In the genomic region with DNA sequence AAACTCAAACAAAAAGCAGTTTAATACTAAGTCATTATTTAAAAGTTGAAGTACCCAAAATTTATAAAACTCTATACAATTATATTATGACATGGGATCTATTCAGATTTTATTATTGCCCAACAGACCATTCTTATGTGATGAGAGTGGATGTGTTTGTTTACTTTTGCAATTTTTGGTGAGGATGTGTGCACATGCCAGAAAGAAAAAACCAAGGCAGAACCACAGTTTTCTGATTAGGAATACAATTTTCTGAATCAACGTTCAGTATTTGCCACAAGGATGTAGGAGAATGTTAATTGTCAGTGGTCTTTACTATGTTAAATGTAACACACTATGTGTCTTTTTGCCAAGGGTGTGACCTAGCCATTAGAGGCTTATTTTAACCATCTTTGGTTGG, we compare ENCODE assay signal across 5 cellular contexts. TPM values are rescaled to one million over a fixed set of nuclear protein-coding genes. Genes with fewer than 3 reads are reported as not detected.
A peak's percentile ranks its signal among the peaks of the same experiment; 100 is the strongest.
DNase-seq lines count a peak whose midpoint lies in the region; ATAC-seq and TF ChIP-seq lines count a peak whose summit lies in the region.
"Not testable (repeated sequence)": the region's sequence is repeated elsewhere in the genome, so short reads cannot be mapped to it uniquely, and the experiment has no call there.

No MANE protein-coding gene starts in this region.

- H3K4me1 ChIP-seq in IMR-90 (ENCODE audit: control insufficient read depth, insufficient read depth, low read length); RWPE2 (ENCODE audit: insufficient read depth, poor library complexity, severe bottlenecking); osteoblast (ENCODE audit: insufficient read depth, low read length): not testable (repeated sequence)

- H3K9ac ChIP-seq in IMR-90 (ENCODE audit: low read depth, low read length), result peak overlapping the region; percentile 51; the same call in 1 of the 2 replicates

- H2AK9ac ChIP-seq in IMR-90 (replicated peaks; ENCODE audit: low read depth, low read length, poor library complexity), result not testable (repeated sequence)

- not testable (repeated sequence) for H3K56ac ChIP-seq in IMR-90 (ENCODE audit: extremely low read depth, insufficient read depth, low read length)

- not testable (repeated sequence) for H2BK120ac ChIP-seq in IMR-90 (ENCODE audit: low read depth, low read length)

- not testable (repeated sequence) for H4K5ac ChIP-seq in IMR-90 (ENCODE audit: low read depth, low read length)

- not testable (repeated sequence) for H4K20me1 ChIP-seq in IMR-90 (ENCODE audit: insufficient read depth, low read length); osteoblast (ENCODE audit: insufficient read depth, low read length)

- peak overlapping the region; percentile 62; the same call in 1 of the 2 replicates for H3K4me2 ChIP-seq in IMR-90 (ENCODE audit: low read depth, low read length)
- not testable (repeated sequence) for H3K4me2 ChIP-seq in osteoblast (ENCODE audit: insufficient read depth, low read length)

- H3K36me3 ChIP-seq in IMR-90 (ENCODE audit: control insufficient read depth, insufficient read depth, low read length), result not testable (repeated sequence)
- H3K36me3 ChIP-seq in RWPE2 (ENCODE audit: low read depth) (peaks cover 32% of the 10 kb centered on the region), osteoblast (ENCODE audit: insufficient read depth, low read length) (peaks cover 11% of the 10 kb centered on the region)

- H3K4ac ChIP-seq in IMR-90 (ENCODE audit: low read depth, low read length), result not testable (repeated sequence)

- H3K79me2 ChIP-seq in osteoblast (ENCODE audit: insufficient read depth, low read length), result peaks cover 23% of the 10 kb centered on the region

- not testable (repeated sequence) for TF ChIP-seq POLR2A in IMR-90 (IDR thresholded peaks at IDR 0.05; ENCODE audit: low read depth, low read length)

- not testable (repeated sequence) for H3K27me3 ChIP-seq in IMR-90 (ENCODE audit: control insufficient read depth, insufficient read depth, low read length); RWPE2 (ENCODE audit: insufficient read depth, poor library complexity, severe bottlenecking); osteoblast (ENCODE audit: insufficient read depth, low read length)

- H2BK15ac ChIP-seq in IMR-90 (ENCODE audit: low read depth, low read length), result not testable (repeated sequence)

- in situ Hi-C loops in IMR-90 (cut with MboI; ENCODE audit: low sequenced_read_pairs), result not testable (repeated sequence)

- not testable (repeated sequence) for H4K91ac ChIP-seq in IMR-90 (ENCODE audit: insufficient read depth, low read depth, low read length)

- not testable (repeated sequence) for TF ChIP-seq CTCF in IMR-90 (conservative IDR thresholded peaks at IDR 0.05; ENCODE audit: low read depth, low read length); RWPE2 (IDR thresholded peaks at IDR 0.05; ENCODE audit: poor library complexity, severe bottlenecking); osteoblast (IDR thresholded peaks at IDR 0.05; ENCODE audit: extremely low read depth, low read depth, low read length)

- intact Hi-C loops in IMR-90 (cut with micrococcal nuclease), result not testable (repeated sequence)

- DNase-seq in EH (ENCODE audit: low read depth), result peak; percentile 42
- not testable (repeated sequence) for DNase-seq in IMR-90; RWPE2 (ENCODE audit: low spot score); osteoblast (ENCODE audit: insufficient read length, low spot score, missing footprints)
- peak; percentile 33 for DNase-seq in fibroblast of peridontal ligament (ENCODE audit: extremely low read depth)

- TF ChIP-seq RAD21 in IMR-90 (IDR thresholded peaks at IDR 0.05; ENCODE audit: low read length), result not testable (repeated sequence)

- CTCF ChIA-PET in IMR-90 (lab: Yijun Ruan, JAX), result not testable (repeated sequence)

- ATAC-seq in IMR-90 (ENCODE audit: low read depth) (peak; percentile 54), RWPE2 (ENCODE audit: low read depth) (peak; percentile 25; the same call in 1 of the 3 replicates)

- not testable (repeated sequence) for H3K79me1 ChIP-seq in IMR-90 (ENCODE audit: low read depth in 1 of 2, low read length in 2 of 2)

- H3K27ac ChIP-seq in IMR-90 (ENCODE audit: insufficient read depth, low read length) (peak overlapping the region; percentile 74; the same call in 1 of the 2 replicates), osteoblast (ENCODE audit: low read depth, low read length) (peak overlapping the region; percentile 23)
- H3K27ac ChIP-seq in RWPE2 (ENCODE audit: poor library complexity, severe bottlenecking), result not testable (repeated sequence)

- not testable (repeated sequence) for H2BK5ac ChIP-seq in IMR-90 (ENCODE audit: low read depth, low read length, poor library complexity, severe bottlenecking)

- not testable (repeated sequence) for H3K23ac ChIP-seq in IMR-90 (ENCODE audit: low read depth, low read length)

- dilution Hi-C loops in IMR-90 (cut with HindIII; ENCODE audit: low sequenced_read_pairs, unreplicated experiment), result not testable (repeated sequence)

- H3K9me1 ChIP-seq in IMR-90 (ENCODE audit: insufficient read depth, low read length), result not testable (repeated sequence)

- not testable (repeated sequence) for H2AFZ ChIP-seq in IMR-90 (replicated peaks; ENCODE audit: low read length, poor library complexity); osteoblast (ENCODE audit: low read length)

- WGBS in IMR-90 (ENCODE audit: extremely low coverage in 2 of 2, insufficient read length in 1 of 2), 2 experiments, result no CpG with 5 or more reads among the region's 1 CpG

- H3K9me3 ChIP-seq in IMR-90 (ENCODE audit: control insufficient read depth, insufficient read depth, low read length); RWPE2 (ENCODE audit: severe bottlenecking); osteoblast (ENCODE audit: low read depth, low read length): not testable (repeated sequence)

- H2BK20ac ChIP-seq in IMR-90 (ENCODE audit: low read depth, low read length), result not testable (repeated sequence)

- not testable (repeated sequence) for H2AK5ac ChIP-seq in IMR-90 (ENCODE audit: low read depth, low read length)

- not testable (repeated sequence) for BruUV-seq in IMR-90 (replicated peaks; lab: Mats Ljungman, UMichigan)

- 0 out of 2 replicates have a peak overlapping the region, but pooled peaks have one; percentile 65 for H3K18ac ChIP-seq in IMR-90 (ENCODE audit: low read depth, low read length)

- POLR2A ChIA-PET in IMR-90 (lab: Charles Lee; ENCODE audit: unreplicated experiment), result not testable (repeated sequence)

- not testable (repeated sequence) for H3K4me3 ChIP-seq in IMR-90 (ENCODE audit: insufficient read depth, low read depth, low read length); RWPE2 (ENCODE audit: severe bottlenecking); osteoblast (ENCODE audit: insufficient read depth, low read length)

- not testable (repeated sequence) for H3K14ac ChIP-seq in IMR-90 (replicated peaks; ENCODE audit: low read depth, low read length)

- H4K8ac ChIP-seq in IMR-90 (ENCODE audit: low read depth in 2 of 2, low read length in 2 of 2), result not testable (repeated sequence)

TF ChIP-seq in IMR-90, 13 proteins besides CTCF, POLR2A, EP300 and RAD21:
- TF ChIP-seq CEBPB (IDR thresholded peaks at IDR 0.05; ENCODE audit: low read depth, low read length) (peak; percentile 58), BHLHE40 (IDR thresholded peaks at IDR 0.05; ENCODE audit: low read depth, low read length) (peak; percentile 65; the same call in 1 of the 2 replicates)
TF ChIP-seq in IMR-90: peak in this region for 2; not testable (repeated sequence) for 11.

RNA-seq across cellular contexts. Expression of a gene that starts 9.1 kb away (rescaled TPM):
- total RNA-seq in IMR-90 (2012; rRNA removed) (86.2 and 117 TPM in 2 replicates), osteoblast (60.4 and 62.6 TPM in 2 replicates)
- polyA plus RNA-seq in IMR-90 (2012; rRNA removed), result 74.4 and 82.4 TPM in 2 replicates
- 29.6 and 49.6 TPM in 2 replicates for polyA plus RNA-seq in IMR-90 (2012; cell fraction: cytosol; rRNA removed)
- polyA plus RNA-seq in IMR-90 (2012; cell fraction: nucleus; rRNA removed; ENCODE audit: low replicate concordance), result 7.6 and 36.7 TPM in 2 replicates

RNA-seq across cellular contexts. Expression of a gene that starts 49.1 kb away (rescaled TPM):
- total RNA-seq in IMR-90 (2012; rRNA removed) (188 and 202 TPM in 2 replicates), osteoblast (260 TPM in 2 replicates)
- 55.6 and 62.2 TPM in 2 replicates for polyA plus RNA-seq in IMR-90 (2012; rRNA removed)
- 15.8 and 24.1 TPM in 2 replicates for polyA plus RNA-seq in IMR-90 (2012; cell fraction: cytosol; rRNA removed)
- 6.4 and 33.7 TPM in 2 replicates for polyA plus RNA-seq in IMR-90 (2012; cell fraction: nucleus; rRNA removed; ENCODE audit: low replicate concordance)
